In genomic region chr3:89698208-89698830, GRCh38 we compare ENCODE assay signal across 25 cellular contexts.
"Had no signal": no experiment of that assay in that cellular context is flagged by ENCODE, and none has a peak within 500 bp of the region (broad histone marks: within the 10 kb centered on the region; RNA-seq: fewer than 3 reads in every experiment).

No MANE protein-coding gene starts in this region.

- FAIRE-seq: astrocyte had no signal

- H3K36me3 Mint-ChIP-seq: type B pancreatic cell had no signal

- H3K36me3 ChIP-seq: breast epithelium, esophagus squamous epithelium, suprapubic skin had no signal

- H3K4me3 Mint-ChIP-seq: activated CD4-positive, alpha-beta T cell treated with anti-CD3 and anti-CD28 coated beads, Interleukin-2, amount 10 ng/mL, durations not matched to agents 7 days and 5 days; activated CD8-positive, alpha-beta T cell treated with anti-CD3 and anti-CD28 coated beads, Interleukin-2, amount 10 ng/mL, durations not matched to agents 7 days and 5 days; activated T-cell treated with anti-CD3 and anti-CD28 coated beads, Interleukin-2, amount 50 U/mL, for 4 hours; dendritic cell treated with granulocyte-macrophage colony-stimulating factor and Interleukin-4, amounts not matched to agents 40 ng/mL and 50 ng/mL, for 4 days; neural crest cell; stimulated activated naive CD8-positive, alpha-beta T cell treated with anti-CD3 and anti-CD28 coated beads, Interleukin-15, Interleukin-2, amounts not matched to agents 100 ng/mL and 50 ng/mL, for 24 hours; T-helper 1 cell treated with Interleukin-12 subunit alpha and Interleukin-12 subunit beta and Interleukin-4 antibody, amounts not matched to agents 30 μg/mL and 1 μg/mL, for 36 hours; type B pancreatic cell had no signal

- ATAC-seq: activated CD4-positive, CD25-positive, alpha-beta regulatory T cell treated with anti-CD3 and anti-CD28 coated beads, Interleukin-2, amount 50 U/mL, for 24 hours; activated CD8-positive, alpha-beta T cell treated with anti-CD3 and anti-CD28 coated beads, Interleukin-2, amount 10 ng/mL, durations not matched to agents 7 days and 5 days; activated T-cell treated with anti-CD3 and anti-CD28 coated beads, Interleukin-2, amount 50 U/mL, for 4 hours; foreskin keratinocyte; left lobe of liver had no signal

- H3K27ac ChIP-seq: breast epithelium, esophagus squamous epithelium, foreskin keratinocyte, suprapubic skin had no signal

- H3K4me3 ChIP-seq: breast epithelium, esophagus squamous epithelium, lung, suprapubic skin had no signal

- DNase-seq: activated CD4-positive, alpha-beta T cell treated with anti-CD3 and anti-CD28 coated beads, Interleukin-2, amount 10 ng/mL, durations not matched to agents 7 days and 5 days; activated CD8-positive, alpha-beta memory T cell treated with anti-CD3 and anti-CD28 coated beads, Interleukin-2, amount 50 U/mL, for 4 hours; activated CD8-positive, alpha-beta T cell treated with anti-CD3 and anti-CD28 coated beads, Interleukin-2, amount 10 ng/mL, durations not matched to agents 7 days and 5 days; activated effector memory CD4-positive, alpha-beta T cell treated with Interleukin-2 at 50 U/mL for 16 hours; activated naive CD4-positive, alpha-beta T cell treated with anti-CD3 and anti-CD28 coated beads, Interleukin-2, amount 50 U/mL, for 16 hours; activated T-cell treated with anti-CD3 and anti-CD28 coated beads, Interleukin-2, amount 50 U/mL, for 4 hours; cerebellar nuclear complex; effector CD8-positive, alpha-beta T cell; esophagus squamous epithelium; foreskin keratinocyte; hypothalamus; islet precursor cell; stimulated activated CD4-positive, alpha-beta T cell treated with anti-CD3 and anti-CD28 coated beads, Interleukin-2, amount 100 ng/mL, for 24 hours had no signal

- H3K27me3 ChIP-seq: breast epithelium, esophagus squamous epithelium, foreskin keratinocyte, suprapubic skin had no signal

- H3K27me3 Mint-ChIP-seq: activated CD4-positive, alpha-beta T cell treated with anti-CD3 and anti-CD28 coated beads, Interleukin-2, amount 10 ng/mL, durations not matched to agents 7 days and 5 days; dendritic cell treated with granulocyte-macrophage colony-stimulating factor and Interleukin-4, amounts not matched to agents 40 ng/mL and 50 ng/mL, for 4 days; progenitor cell of endocrine pancreas; stimulated activated naive CD8-positive, alpha-beta T cell treated with anti-CD3 and anti-CD28 coated beads, Interleukin-15, Interleukin-2, amounts not matched to agents 100 ng/mL and 50 ng/mL, for 24 hours had no signal

- H3K9me3 ChIP-seq: breast epithelium, esophagus squamous epithelium, suprapubic skin had no signal

- H3K27ac Mint-ChIP-seq: activated CD4-positive, alpha-beta T cell treated with anti-CD3 and anti-CD28 coated beads, Interleukin-2, amount 10 ng/mL, durations not matched to agents 7 days and 5 days; activated CD8-positive, alpha-beta T cell treated with anti-CD3 and anti-CD28 coated beads, Interleukin-2, amount 10 ng/mL, durations not matched to agents 7 days and 5 days; dendritic cell treated with granulocyte-macrophage colony-stimulating factor and Interleukin-4, amounts not matched to agents 40 ng/mL and 50 ng/mL, for 4 days; progenitor cell of endocrine pancreas; stimulated activated naive CD8-positive, alpha-beta T cell treated with anti-CD3 and anti-CD28 coated beads, Interleukin-15, Interleukin-2, amounts not matched to agents 100 ng/mL and 50 ng/mL, for 24 hours; T-helper 1 cell treated with Interleukin-12 subunit alpha and Interleukin-12 subunit beta and Interleukin-4 antibody, amounts not matched to agents 30 μg/mL and 1 μg/mL, for 36 hours; type B pancreatic cell had no signal

- H3K4me1 Mint-ChIP-seq: activated CD4-positive, alpha-beta T cell treated with anti-CD3 and anti-CD28 coated beads, Interleukin-2, amount 10 ng/mL, durations not matched to agents 7 days and 5 days; neural crest cell had no signal

- H3K4me1 ChIP-seq: breast epithelium, esophagus squamous epithelium, foreskin keratinocyte, suprapubic skin had no signal
